1 cellular context compared by ENCODE assay signal in genomic region chr2:172275239-172275638, GRCh38.
TF ChIP-seq lines count a peak whose summit lies in the region.

No MANE protein-coding gene starts in this region.

TF ChIP-seq in IMR-90, 13 proteins besides CTCF, POLR2A, EP300 and RAD21:
- no peak for TF ChIP-seq BHLHE40 (IDR thresholded peaks at IDR 0.05; ENCODE audit: low read depth, low read length)
- no peak for TF ChIP-seq SMC3 (IDR thresholded peaks at IDR 0.05; ENCODE audit: low read depth, low read length)
- no peak for TF ChIP-seq USF2 (IDR thresholded peaks at IDR 0.05; ENCODE audit: low read depth, low read length)
- TF ChIP-seq MAFK (IDR thresholded peaks at IDR 0.05; ENCODE audit: low read depth, low read length) = no peak
- no peak for TF ChIP-seq MXI1 (IDR thresholded peaks at IDR 0.05; ENCODE audit: borderline replicate concordance, low read depth, low read length)
- TF ChIP-seq RCOR1 (IDR thresholded peaks at IDR 0.05; ENCODE audit: insufficient replicate concordance, low read length) = no peak
- TF ChIP-seq ELK1 (IDR thresholded peaks at IDR 0.05; ENCODE audit: borderline replicate concordance, low read depth, low read length) = no peak
- no peak for TF ChIP-seq CEBPB (IDR thresholded peaks at IDR 0.05; ENCODE audit: low read depth, low read length)
- no peak for TF ChIP-seq RFX5 (IDR thresholded peaks at IDR 0.05; ENCODE audit: low read depth, low read length)
- TF ChIP-seq FOS (IDR thresholded peaks at IDR 0.05; ENCODE audit: low read depth, low read length) = no peak
- no peak for TF ChIP-seq MAZ (IDR thresholded peaks at IDR 0.05; ENCODE audit: borderline replicate concordance, low read depth, low read length)
- no peak for TF ChIP-seq NFE2L2 (IDR thresholded peaks at IDR 0.05; ENCODE audit: low read depth, low read length)
- TF ChIP-seq CHD1 (IDR thresholded peaks at IDR 0.05; ENCODE audit: low read depth, low read length) = no peak
